ENCODE assay signal across 8 cellular contexts in the genomic region with DNA sequence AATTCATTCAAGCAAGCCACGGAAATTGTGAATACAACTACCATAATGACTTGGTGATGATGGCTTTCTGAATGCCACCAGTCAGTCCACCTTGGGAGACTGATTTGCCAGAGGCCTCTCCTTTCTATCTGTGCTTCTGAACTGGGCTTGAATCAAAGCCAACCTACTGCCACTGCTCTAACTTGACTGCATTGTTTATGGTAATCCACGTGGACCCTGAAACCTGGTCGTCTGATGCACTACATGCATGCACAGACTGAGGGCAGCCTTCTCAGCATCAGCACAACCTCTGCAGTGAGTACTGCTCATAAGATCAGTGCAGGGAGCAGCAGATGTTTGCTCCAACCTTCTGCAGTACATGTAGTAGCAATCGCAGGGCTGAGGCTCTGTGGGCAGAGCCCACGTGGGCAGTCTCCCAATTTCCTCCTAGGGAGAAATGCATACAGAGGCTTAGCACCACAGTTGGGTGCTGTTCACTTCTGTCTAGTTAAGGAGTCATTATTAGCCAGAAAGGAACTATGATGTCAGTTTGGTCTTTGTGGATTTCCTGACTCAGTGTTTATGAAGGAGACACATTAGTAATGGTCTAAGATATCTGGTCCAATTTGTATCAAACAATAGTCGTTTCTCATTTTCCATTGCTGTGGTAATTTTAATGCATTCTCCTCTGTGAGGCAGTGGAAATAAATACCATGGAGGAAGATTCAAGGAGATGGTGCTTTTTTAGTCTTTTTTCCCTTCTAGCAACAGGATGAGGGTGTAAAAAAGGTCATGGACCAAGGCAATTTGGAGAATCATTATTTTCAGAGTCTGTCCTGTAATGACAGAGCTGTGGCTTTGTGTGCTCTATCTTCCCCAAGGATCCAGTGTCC.
DNase-seq lines count a peak whose midpoint lies in the region; ATAC-seq and TF ChIP-seq lines count a peak whose summit lies in the region.

No MANE protein-coding gene starts in this region.

- DNase-seq in GM12864 (ENCODE audit: low read depth) (peak; percentile 61), KG1 (lab: John Stamatoyannopoulos, UW) (peak; percentile 8), kidney tubule cell (ENCODE audit: low spot score) (peak; percentile 67), NCI-H1436 treated with DMSO at 0.1 percent for 48 hours (lab: John Stamatoyannopoulos, UW) (no peak), COLO668 (lab: John Stamatoyannopoulos, UW; ENCODE audit: unreplicated experiment) (no peak)
- DNase-seq in activated T-cell treated with anti-CD3 and anti-CD28 coated beads, Interleukin-2, amount 50 U/mL, for 48 hours = peak; percentile 67 to 73

- ATAC-seq in GM21390 (IDR thresholded peaks at IDR 0.05; ENCODE audit: unreplicated experiment) (peak; percentile 84), HG03439 (IDR thresholded peaks at IDR 0.05; ENCODE audit: unreplicated experiment) (no peak)

- H3K4me3 ChIP-seq in GM12864 (ENCODE audit: low read depth, low read length) = no peak overlapping the region

- peak; percentile 55 for TF ChIP-seq CTCF in GM12864 (IDR thresholded peaks at IDR 0.05; ENCODE audit: low read depth, low read length, missing control alignments)

Comparison
In these comparisons a context has a peak if more than half of its experiments do, and no peak if none do; other contexts are left out.
1. DNase-seq: peak in GM12864 (single experiment), KG1 (single experiment), activated T-cell treated with anti-CD3 and anti-CD28 coated beads, Interleukin-2, amount 50 U/mL, for 48 hours (2 of 2) and kidney tubule cell (single experiment); none in NCI-H1436 treated with DMSO at 0.1 percent for 48 hours (single experiment) and COLO668 (single experiment).